12 cellular contexts compared by ENCODE assay signal in genomic region chr11:14742849-14743248, GRCh38.
DNase-seq lines count a peak whose midpoint lies in the region; ATAC-seq and TF ChIP-seq lines count a peak whose summit lies in the region.
"Had no signal": no experiment of that assay in that cellular context is flagged by ENCODE, and none has a peak within 500 bp of the region (broad histone marks: within the 10 kb centered on the region; RNA-seq: fewer than 3 reads in every experiment).

No MANE protein-coding gene starts in this region.

- no peak for TF ChIP-seq CTCF in activated CD8-positive, alpha-beta T cell treated with anti-CD3 and anti-CD28 coated beads for 36 hours (IDR thresholded peaks at IDR 0.05)

- H3K36me3 Mint-ChIP-seq in activated CD8-positive, alpha-beta T cell treated with anti-CD3 and anti-CD28 coated beads for 36 hours (ENCODE audit: low read depth), result peaks cover 77% of the 10 kb centered on the region
- H3K36me3 Mint-ChIP-seq in activated CD8-positive, alpha-beta T cell treated with anti-CD3 and anti-CD28 coated beads, Interleukin-2, amount 10 ng/mL, durations not matched to agents 7 days and 5 days (ENCODE audit: low read depth), result peaks cover 83% of the 10 kb centered on the region
- no peaks in the 10 kb centered on the region for H3K36me3 Mint-ChIP-seq in dendritic cell treated with granulocyte-macrophage colony-stimulating factor and Interleukin-4, amounts not matched to agents 40 ng/mL and 50 ng/mL, for 4 days (ENCODE audit: low read depth)

- POLR2A ChIA-PET in activated CD8-positive, alpha-beta T cell treated with anti-CD3 and anti-CD28 coated beads for 36 hours (lab: Charles Lee), result interaction anchor here (1.4 kb wide), 1 partner anchor 12 kb away, joined by 3 read pairs; no protein-coding TSS in a partner anchor
- POLR2A ChIA-PET in activated CD8-positive, alpha-beta T cell treated with anti-CD3 and anti-CD28 coated beads, Interleukin-2, amount 10 ng/mL, durations not matched to agents 7 days and 5 days (lab: Charles Lee), result no interaction called here

- H3K27ac Mint-ChIP-seq in activated CD8-positive, alpha-beta T cell treated with anti-CD3 and anti-CD28 coated beads for 36 hours, result peak overlapping the region; percentile 66
- no peak overlapping the region for H3K27ac Mint-ChIP-seq in activated CD8-positive, alpha-beta T cell treated with anti-CD3 and anti-CD28 coated beads, Interleukin-2, amount 10 ng/mL, durations not matched to agents 7 days and 5 days
- H3K27ac Mint-ChIP-seq in dendritic cell treated with granulocyte-macrophage colony-stimulating factor and Interleukin-4, amounts not matched to agents 40 ng/mL and 50 ng/mL, for 4 days, result peak overlapping the region; percentile 14

- DNase-seq in activated CD8-positive, alpha-beta T cell treated with anti-CD3 and anti-CD28 coated beads for 36 hours, result no peak
- no peak for DNase-seq in activated CD8-positive, alpha-beta T cell treated with anti-CD3 and anti-CD28 coated beads, Interleukin-2, amount 10 ng/mL, durations not matched to agents 7 days and 5 days
- DNase-seq in cardiac septum (ENCODE audit: low spot score), result peak; percentile 72
- no peak for DNase-seq in left ventricle myocardium superior
- no peak for DNase-seq in COLO668 (lab: John Stamatoyannopoulos, UW; ENCODE audit: unreplicated experiment)
- DNase-seq: AML-193; Calu3; CD4-positive, alpha-beta T cell; GM23248 had no signal

- peaks cover 46% of the 10 kb centered on the region for H3K9me3 Mint-ChIP-seq in activated CD8-positive, alpha-beta T cell treated with anti-CD3 and anti-CD28 coated beads for 36 hours
- peaks cover 16% of the 10 kb centered on the region for H3K9me3 Mint-ChIP-seq in activated CD8-positive, alpha-beta T cell treated with anti-CD3 and anti-CD28 coated beads, Interleukin-2, amount 10 ng/mL, durations not matched to agents 7 days and 5 days (ENCODE audit: insufficient read depth)
- H3K9me3 Mint-ChIP-seq in dendritic cell treated with granulocyte-macrophage colony-stimulating factor and Interleukin-4, amounts not matched to agents 40 ng/mL and 50 ng/mL, for 4 days, result peaks cover 15% of the 10 kb centered on the region

- CTCF ChIA-PET in activated CD8-positive, alpha-beta T cell treated with anti-CD3 and anti-CD28 coated beads for 36 hours (lab: Charles Lee), result interaction anchor here (1.2 to 1.4 kb wide), 2 partner anchors 31 to 205 kb away, joined by 3 read pairs; no protein-coding TSS in a partner anchor
- CTCF ChIA-PET in activated CD8-positive, alpha-beta T cell treated with anti-CD3 and anti-CD28 coated beads, Interleukin-2, amount 10 ng/mL, durations not matched to agents 7 days and 5 days (lab: Charles Lee), result interaction anchor here (1.2 to 1.3 kb wide), 2 partner anchors 13 to 31 kb away, joined by 4 read pairs; no protein-coding TSS in a partner anchor

- intact Hi-C loops in activated CD8-positive, alpha-beta T cell treated with anti-CD3 and anti-CD28 coated beads for 36 hours (cut with micrococcal nuclease), result no loop called here
- intact Hi-C loops in cardiac septum (cut with DNase I), result no loop called here
- intact Hi-C loops in left ventricle myocardium superior (cut with micrococcal nuclease), result no loop called here
- intact Hi-C loops in dendritic cell treated with granulocyte-macrophage colony-stimulating factor and Interleukin-4, amounts not matched to agents 40 ng/mL and 50 ng/mL, for 4 days (cut with micrococcal nuclease), result no loop called here

- H3K27me3 Mint-ChIP-seq in activated CD8-positive, alpha-beta T cell treated with anti-CD3 and anti-CD28 coated beads for 36 hours, result no peaks in the 10 kb centered on the region
- H3K27me3 Mint-ChIP-seq in activated CD8-positive, alpha-beta T cell treated with anti-CD3 and anti-CD28 coated beads, Interleukin-2, amount 10 ng/mL, durations not matched to agents 7 days and 5 days (ENCODE audit: low read depth), result no peaks in the 10 kb centered on the region
- no peaks in the 10 kb centered on the region for H3K27me3 Mint-ChIP-seq in dendritic cell treated with granulocyte-macrophage colony-stimulating factor and Interleukin-4, amounts not matched to agents 40 ng/mL and 50 ng/mL, for 4 days
- H3K27me3 Mint-ChIP-seq: CD4-positive, alpha-beta T cell had no signal

- H3K4me1 Mint-ChIP-seq in activated CD8-positive, alpha-beta T cell treated with anti-CD3 and anti-CD28 coated beads for 36 hours (ENCODE audit: low read depth), result peaks cover 73% of the 10 kb centered on the region
- peaks cover 75% of the 10 kb centered on the region for H3K4me1 Mint-ChIP-seq in activated CD8-positive, alpha-beta T cell treated with anti-CD3 and anti-CD28 coated beads, Interleukin-2, amount 10 ng/mL, durations not matched to agents 7 days and 5 days (ENCODE audit: low read depth)
- peaks cover 20% of the 10 kb centered on the region for H3K4me1 Mint-ChIP-seq in dendritic cell treated with granulocyte-macrophage colony-stimulating factor and Interleukin-4, amounts not matched to agents 40 ng/mL and 50 ng/mL, for 4 days (ENCODE audit: low read depth)

- ATAC-seq in activated CD8-positive, alpha-beta T cell treated with anti-CD3 and anti-CD28 coated beads for 36 hours, result no peak
- ATAC-seq in activated CD8-positive, alpha-beta T cell treated with anti-CD3 and anti-CD28 coated beads, Interleukin-2, amount 10 ng/mL, durations not matched to agents 7 days and 5 days, result no peak
- ATAC-seq in left ventricle myocardium superior (no peak), HG02763 (IDR thresholded peaks at IDR 0.05; ENCODE audit: unreplicated experiment) (no peak)
- ATAC-seq: A549 had no signal

- H3K4me3 Mint-ChIP-seq in activated CD8-positive, alpha-beta T cell treated with anti-CD3 and anti-CD28 coated beads for 36 hours, result no peak overlapping the region
- no peak overlapping the region for H3K4me3 Mint-ChIP-seq in activated CD8-positive, alpha-beta T cell treated with anti-CD3 and anti-CD28 coated beads, Interleukin-2, amount 10 ng/mL, durations not matched to agents 7 days and 5 days
- no peak overlapping the region for H3K4me3 Mint-ChIP-seq in dendritic cell treated with granulocyte-macrophage colony-stimulating factor and Interleukin-4, amounts not matched to agents 40 ng/mL and 50 ng/mL, for 4 days
- H3K4me3 Mint-ChIP-seq: CD4-positive, alpha-beta T cell had no signal
